2 cellular contexts compared by ENCODE assay signal in genomic region chr1:40783001-40783905, GRCh38.
TF ChIP-seq lines count a peak whose summit lies in the region.

TSS of gene KCNQ4 (plus strand) at chr1:40783787. CDS start at chr1:40784094, 307 bp downstream.

TF ChIP-seq in HCT116, 20 proteins besides CTCF, POLR2A, EP300 and RAD21:
- no peak for TF ChIP-seq ZNF274 (IDR thresholded peaks at IDR 0.05; ENCODE audit: low read depth, low read length)
- TF ChIP-seq MAX (IDR thresholded peaks at IDR 0.05): peak; percentile 61; the same call in 1 of the 2 replicates

TF ChIP-seq in endothelial cell of umbilical vein, 7 proteins besides CTCF, POLR2A, EP300 and RAD21:
- TF ChIP-seq EZH2 (IDR thresholded peaks at IDR 0.05; ENCODE audit: borderline replicate concordance, low read depth, low read length, severe bottlenecking) (peak; percentile 79), JUN (IDR thresholded peaks at IDR 0.05; ENCODE audit: borderline replicate concordance, insufficient read depth, insufficient read length, low read depth) (no peak)
